ENCODE assay signal across 26 cellular contexts in genomic region chr18:35244671-35245070, GRCh38.
"Had no signal": no experiment of that assay in that cellular context is flagged by ENCODE, and none has a peak within 500 bp of the region (broad histone marks: within the 10 kb centered on the region; RNA-seq: fewer than 3 reads in every experiment).

No MANE protein-coding gene starts in this region.

- H3K27me3 Mint-ChIP-seq: activated CD4-positive, alpha-beta memory T cell treated with anti-CD3 and anti-CD28 coated beads, Interleukin-2, amount 10 ng/mL, durations not matched to agents 7 days and 5 days; activated CD4-positive, alpha-beta T cell treated with anti-CD3 and anti-CD28 coated beads, Interleukin-2, amount 10 ng/mL, durations not matched to agents 24 days and 14 days; activated CD8-positive, alpha-beta memory T cell treated with anti-CD3 and anti-CD28 coated beads, Interleukin-2, amount 10 ng/mL, durations not matched to agents 7 days and 5 days; central memory CD8-positive, alpha-beta T cell had no signal

- DNase-seq: activated CD4-positive, alpha-beta memory T cell treated with anti-CD3 and anti-CD28 coated beads, Interleukin-2, amount 10 ng/mL, durations not matched to agents 7 days and 5 days; activated CD4-positive, alpha-beta T cell treated with anti-CD3 and anti-CD28 coated beads, Interleukin-2, amount 10 ng/mL, durations not matched to agents 24 days and 14 days; activated CD8-positive, alpha-beta memory T cell treated with anti-CD3 and anti-CD28 coated beads, Interleukin-2, amount 10 ng/mL, durations not matched to agents 7 days and 5 days; activated effector memory CD4-positive, alpha-beta T cell treated with Interleukin-2 at 50 U/mL for 16 hours; activated naive CD4-positive, alpha-beta T cell treated with Interleukin-2 at 50 U/mL for 16 hours; dermis blood vessel endothelial cell; effector CD8-positive, alpha-beta T cell; left lung; lower lobe of right lung; mesenchymal stem cell; mucosa of descending colon; occipital lobe; right cardiac atrium; spleen; stimulated activated naive CD4-positive, alpha-beta T cell treated with Interleukin-2 at 50 U/mL for 16 hours; SW 1271; T1000; WERI-Rb-1 had no signal

- H3K9me3 Mint-ChIP-seq: central memory CD8-positive, alpha-beta T cell had no signal

- H3K27ac Mint-ChIP-seq: activated CD4-positive, alpha-beta memory T cell treated with anti-CD3 and anti-CD28 coated beads, Interleukin-2, amount 10 ng/mL, durations not matched to agents 7 days and 5 days; activated CD4-positive, alpha-beta T cell treated with anti-CD3 and anti-CD28 coated beads, Interleukin-2, amount 10 ng/mL, durations not matched to agents 24 days and 14 days; activated CD8-positive, alpha-beta memory T cell treated with anti-CD3 and anti-CD28 coated beads, Interleukin-2, amount 10 ng/mL, durations not matched to agents 7 days and 5 days; neural progenitor cell; T-helper 1 cell treated with Interleukin-12 subunit alpha and Interleukin-12 subunit beta and Interleukin-4 antibody, amounts not matched to agents 30 μg/mL and 1 μg/mL, for 36 hours had no signal

- H3K4me3 Mint-ChIP-seq: activated CD4-positive, alpha-beta memory T cell treated with anti-CD3 and anti-CD28 coated beads, Interleukin-2, amount 10 ng/mL, durations not matched to agents 7 days and 5 days; activated CD4-positive, alpha-beta T cell treated with anti-CD3 and anti-CD28 coated beads, Interleukin-2, amount 10 ng/mL, durations not matched to agents 24 days and 14 days; activated CD8-positive, alpha-beta memory T cell treated with anti-CD3 and anti-CD28 coated beads, Interleukin-2, amount 10 ng/mL, durations not matched to agents 7 days and 5 days; central memory CD8-positive, alpha-beta T cell; neural progenitor cell; T-helper 1 cell treated with Interleukin-12 subunit alpha and Interleukin-12 subunit beta and Interleukin-4 antibody, amounts not matched to agents 30 μg/mL and 1 μg/mL, for 36 hours had no signal

- H3K27ac ChIP-seq: left lung, lower lobe of right lung, neural progenitor cell, spleen, tibial nerve, WERI-Rb-1 had no signal

- H3K27me3 ChIP-seq: left lung, neural progenitor cell, spleen, tibial nerve had no signal

- H3K9ac ChIP-seq: neural progenitor cell had no signal

- ATAC-seq: activated CD4-positive, CD25-positive, alpha-beta regulatory T cell treated with anti-CD3 and anti-CD28 coated beads, Interleukin-2, amount 50 U/mL, for 24 hours; activated CD8-positive, alpha-beta memory T cell treated with anti-CD3 and anti-CD28 coated beads, Interleukin-2, amount 10 ng/mL, durations not matched to agents 7 days and 5 days; left lung; lower lobe of right lung; mucosa of descending colon; right cardiac atrium had no signal

- H3K9me3 ChIP-seq: lower lobe of right lung, mucosa of descending colon had no signal

- FAIRE-seq: bronchial epithelial cell, frontal cortex, islet of Langerhans had no signal

- H3K4me3 ChIP-seq: left lung, lower lobe of right lung, mucosa of descending colon, neural progenitor cell, spleen, tibial nerve had no signal
